Comparison of ENCODE assay signal across 23 cellular contexts in genomic region chr5:67073045-67073444, GRCh38.
"Had no signal": no experiment of that assay in that cellular context is flagged by ENCODE, and none has a peak within 500 bp of the region (broad histone marks: within the 10 kb centered on the region; RNA-seq: fewer than 3 reads in every experiment).

No MANE protein-coding gene starts in this region.

- H3K27ac Mint-ChIP-seq: naive thymus-derived CD8-positive, alpha-beta T cell; nephron progenitor cell; stimulated activated memory B cell treated with anti-CD40 and anti-IgM and Interleukin-4, amounts not matched to agents 10 μg/mL and 1 μg/mL and 100 μg/mL, for 72 hours had no signal

- H3K36me3 ChIP-seq: left lung, lower lobe of right lung, prostate gland, right atrium auricular region, sigmoid colon, spleen, thoracic aorta, transverse colon, upper lobe of right lung, uterus had no signal

- H3K4me1 ChIP-seq: left lung, lower lobe of right lung, prostate gland, sigmoid colon, transverse colon, upper lobe of right lung, uterus had no signal

- H3K9me3 ChIP-seq: esophagus squamous epithelium, left lung, lower lobe of right lung, prostate gland, right atrium auricular region, sigmoid colon, spleen, thoracic aorta, transverse colon, upper lobe of right lung, uterus had no signal

- H3K27me3 ChIP-seq: esophagus squamous epithelium, left lung, right atrium auricular region, sigmoid colon, spleen, transverse colon, upper lobe of right lung, uterus had no signal

- H3K9me3 Mint-ChIP-seq: naive thymus-derived CD8-positive, alpha-beta T cell; nephron progenitor cell; stimulated activated memory B cell treated with anti-CD40 and anti-IgM and Interleukin-4, amounts not matched to agents 10 μg/mL and 1 μg/mL and 100 μg/mL, for 72 hours had no signal

- H3K4me1 Mint-ChIP-seq: stimulated activated memory B cell treated with anti-CD40 and anti-IgM and Interleukin-4, amounts not matched to agents 10 μg/mL and 1 μg/mL and 100 μg/mL, for 72 hours had no signal

- DNase-seq: dermis blood vessel endothelial cell; effector memory CD4-positive, alpha-beta T cell; esophagus squamous epithelium; head of caudate nucleus; kidney; left lung; lower lobe of right lung; naive thymus-derived CD8-positive, alpha-beta T cell; nephron progenitor cell; nucleus accumbens; sigmoid colon; spleen; stimulated activated CD4-positive, alpha-beta T cell treated with anti-CD3 and anti-CD28 coated beads, Interleukin-4, amount 100 ng/mL, for 4 hours; stimulated activated naive CD8-positive, alpha-beta T cell treated with anti-CD3 and anti-CD28 coated beads, Interleukin-15, Interleukin-2, amounts not matched to agents 100 U/mL and 50 U/mL, for 24 hours; transverse colon; upper lobe of right lung; uterus had no signal

- H3K4me3 ChIP-seq: coronary artery, esophagus squamous epithelium, left lung, lower lobe of right lung, prostate gland, right atrium auricular region, sigmoid colon, spleen, thoracic aorta, transverse colon, upper lobe of right lung, uterus had no signal

- ATAC-seq: left lung; lower lobe of right lung; naive thymus-derived CD8-positive, alpha-beta T cell; stimulated activated memory B cell treated with anti-CD40 and anti-IgM and Interleukin-4, amounts not matched to agents 10 μg/mL and 1 μg/mL and 100 μg/mL, for 72 hours; stimulated activated naive CD8-positive, alpha-beta T cell treated with anti-CD3 and anti-CD28 coated beads, Interleukin-15, Interleukin-2, amounts not matched to agents 100 U/mL and 50 U/mL, for 24 hours; upper lobe of right lung had no signal

- FAIRE-seq: endothelial cell of umbilical vein had no signal

- H3K4me3 Mint-ChIP-seq: naive thymus-derived CD8-positive, alpha-beta T cell; nephron progenitor cell; stimulated activated memory B cell treated with anti-CD40 and anti-IgM and Interleukin-4, amounts not matched to agents 10 μg/mL and 1 μg/mL and 100 μg/mL, for 72 hours had no signal

- H3K27me3 Mint-ChIP-seq: naive thymus-derived CD8-positive, alpha-beta T cell; stimulated activated memory B cell treated with anti-CD40 and anti-IgM and Interleukin-4, amounts not matched to agents 10 μg/mL and 1 μg/mL and 100 μg/mL, for 72 hours had no signal

- H3K27ac ChIP-seq: coronary artery, esophagus squamous epithelium, left lung, lower lobe of right lung, prostate gland, right atrium auricular region, sigmoid colon, spleen, thoracic aorta, transverse colon, upper lobe of right lung, uterus had no signal
